In the genomic region with DNA sequence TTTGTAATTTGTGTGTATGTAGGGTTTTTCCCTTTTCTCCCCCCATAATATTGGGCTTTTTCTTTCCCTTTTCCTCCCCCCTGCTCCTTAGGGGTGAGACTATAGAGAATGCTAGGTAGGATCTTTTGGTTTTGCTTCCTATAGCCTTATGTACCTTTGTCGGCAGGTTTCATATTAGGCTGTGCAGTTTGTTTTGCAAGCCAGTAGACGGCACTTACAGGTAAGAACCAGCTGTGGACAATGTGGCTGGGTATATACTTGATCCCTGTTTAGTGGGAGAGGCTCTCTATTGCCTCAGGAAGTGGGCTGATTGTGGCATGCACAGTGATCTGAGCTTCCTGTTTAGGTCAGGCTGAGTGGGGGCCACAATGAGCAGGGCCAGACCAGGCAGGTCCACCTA, we compare ENCODE assay signal across 18 cellular contexts.
A peak's percentile ranks its signal among the peaks of the same experiment; 100 is the strongest.
DNase-seq lines count a peak whose midpoint lies in the region; ATAC-seq and TF ChIP-seq lines count a peak whose summit lies in the region.
"Had no signal": no experiment of that assay in that cellular context is flagged by ENCODE, and none has a peak within 500 bp of the region (broad histone marks: within the 10 kb centered on the region; RNA-seq: fewer than 3 reads in every experiment).

No MANE protein-coding gene starts in this region.

- 93% methylated on average over 2 of the region's 2 CpGs for WGBS in liver

- no peaks in the 10 kb centered on the region for H3K79me2 ChIP-seq in PC-3 (ENCODE audit: low read length)

- no peaks in the 10 kb centered on the region for H3K36me3 ChIP-seq in PC-3 (ENCODE audit: low read depth, low read length)
- no peaks in the 10 kb centered on the region for H3K36me3 ChIP-seq in liver (ENCODE audit: control insufficient read depth in 4 of 4, insufficient read depth in 3 of 4, low read depth in 1 of 4, low read length in 3 of 4)
- H3K36me3 ChIP-seq: HAP-1, MG63, Peyer's patch had no signal

- no peak overlapping the region for H3K9ac ChIP-seq in PC-3 (ENCODE audit: low read length)
- H3K9ac ChIP-seq in liver (ENCODE audit: low read depth in 1 of 2, low read length in 2 of 2) = no peak overlapping the region

- no peak overlapping the region for H3K4me2 ChIP-seq in PC-3 (ENCODE audit: low read length)

- no peaks in the 10 kb centered on the region for H3K9me2 ChIP-seq in PC-3 (replicated peaks; ENCODE audit: low read length)

- peak; percentile 55 for ATAC-seq in GM21529 (IDR thresholded peaks at IDR 0.05; ENCODE audit: unreplicated experiment)
- no peak for ATAC-seq in PC-3
- ATAC-seq in HG02642 (IDR thresholded peaks at IDR 0.05; ENCODE audit: poor library complexity, unreplicated experiment) = no peak

- peak; percentile 23 for TF ChIP-seq CTCF in GM12864 (IDR thresholded peaks at IDR 0.05; ENCODE audit: low read depth, low read length, missing control alignments)
- 0 out of 2 replicates have a peak, but pooled peaks have one; percentile 12 for TF ChIP-seq CTCF in PC-3 (conservative IDR thresholded peaks at IDR 0.05; ENCODE audit: low read depth, low read length)
- TF ChIP-seq CTCF in liver (IDR thresholded peaks at IDR 0.05; ENCODE audit: low read depth, low read length, missing input control) = no peak

- no peaks in the 10 kb centered on the region for H3F3A ChIP-seq in PC-3 (ENCODE audit: low read length, unreplicated experiment)

- H4K20me1 ChIP-seq in PC-3 (ENCODE audit: low read length) = no peaks in the 10 kb centered on the region

- H3K27me3 ChIP-seq in PC-3 (ENCODE audit: low read length) (0 out of 2 replicates have a peak, but pooled peaks cover 5% of the 10 kb centered on the region), liver (ENCODE audit: control insufficient read depth in 4 of 4, insufficient read depth in 4 of 4, low read length in 3 of 4) (no peaks in the 10 kb centered on the region)
- H3K27me3 ChIP-seq: MG63, Peyer's patch had no signal

- intact Hi-C loops in PC-3 (cut with micrococcal nuclease) = no loop called here

- DNase-seq in GM12864 (ENCODE audit: low read depth) = no peak
- no peak for DNase-seq in PC-3
- DNase-seq in AML-193 (lab: John Stamatoyannopoulos, UW) = no peak
- DNase-seq in activated CD4-positive, alpha-beta T cell treated with anti-CD3 and anti-CD28 coated beads for 1 hour = no peak
- DNase-seq: Caco-2, GF-D8, Karpas-422, MG63, NCI-H1105, NCI-H2081, Peyer's patch, SW 1271, T-helper 2 cell had no signal

- H3K4me1 ChIP-seq in PC-3 (ENCODE audit: insufficient read depth, low read length) (no peaks in the 10 kb centered on the region), liver (ENCODE audit: control insufficient read depth in 4 of 4, insufficient read depth in 4 of 4, low read length in 3 of 4) (no peaks in the 10 kb centered on the region)
- H3K4me1 ChIP-seq: Caco-2, HAP-1, Peyer's patch had no signal

- CTCF ChIA-PET in PC-3 (lab: Charles Lee) = no interaction called here

- POLR2A ChIA-PET in PC-3 (lab: Charles Lee; ENCODE audit: unreplicated experiment) = no interaction called here

- H3K4me3 ChIP-seq in GM12864 (ENCODE audit: low read depth, low read length) (no peak overlapping the region), PC-3 (ENCODE audit: low read length) (no peak overlapping the region), liver (ENCODE audit: low read depth in 1 of 3, low read length in 3 of 3) (peak overlapping the region in 2 of 3 donors; percentile 4 to 41)
- H3K4me3 ChIP-seq: HAP-1, MG63, Peyer's patch had no signal

- H2AFZ ChIP-seq in PC-3 (ENCODE audit: low read length) = no peak overlapping the region

- H3K27ac ChIP-seq in PC-3 (ENCODE audit: low read length) = no peak overlapping the region
- no peak overlapping the region for H3K27ac ChIP-seq in liver (ENCODE audit: low read depth in 1 of 2, low read length in 2 of 2)
- H3K27ac ChIP-seq: HL-60, Peyer's patch had no signal

- H3K9me3 ChIP-seq in PC-3 (ENCODE audit: low read length) (no peaks in the 10 kb centered on the region), liver (ENCODE audit: control insufficient read depth in 4 of 4, low read length in 3 of 4) (peaks cover 4 to 17% (median 11%) of the 10 kb centered on the region in 4 donors)
- H3K9me3 ChIP-seq: HAP-1, MG63 had no signal

- TF ChIP-seq RAD21 in liver (IDR thresholded peaks at IDR 0.05) = peak in 1 of 2 donors; percentile 27

- BruUV-seq in PC-3 (replicated peaks; lab: Mats Ljungman, UMichigan) = no TSS peak

TF ChIP-seq in liver, 16 proteins besides CTCF, POLR2A, EP300 and RAD21:
- TF ChIP-seq GABPA (IDR thresholded peaks at IDR 0.05 in 1 of 2, conservative IDR thresholded peaks at IDR 0.05 in 1 of 2) (no peak), TAF1 (conservative IDR thresholded peaks at IDR 0.05) (no peak), NR2F2 (IDR thresholded peaks at IDR 0.05) (no peak), FOXA2 (IDR thresholded peaks at IDR 0.05) (no peak), RXRA (IDR thresholded peaks at IDR 0.05) (no peak), JUND (IDR thresholded peaks at IDR 0.05) (no peak), HNF4A (conservative IDR thresholded peaks at IDR 0.05) (no peak), HNF4G (IDR thresholded peaks at IDR 0.05) (no peak), YY1 (IDR thresholded peaks at IDR 0.05) (no peak), FOXA1 (IDR thresholded peaks at IDR 0.05) (no peak), EGR1 (IDR thresholded peaks at IDR 0.05; ENCODE audit: low read depth in 2 of 2) (no peak), SP1 (IDR thresholded peaks at IDR 0.05) (no peak)
- TF ChIP-seq, protein P1, sequence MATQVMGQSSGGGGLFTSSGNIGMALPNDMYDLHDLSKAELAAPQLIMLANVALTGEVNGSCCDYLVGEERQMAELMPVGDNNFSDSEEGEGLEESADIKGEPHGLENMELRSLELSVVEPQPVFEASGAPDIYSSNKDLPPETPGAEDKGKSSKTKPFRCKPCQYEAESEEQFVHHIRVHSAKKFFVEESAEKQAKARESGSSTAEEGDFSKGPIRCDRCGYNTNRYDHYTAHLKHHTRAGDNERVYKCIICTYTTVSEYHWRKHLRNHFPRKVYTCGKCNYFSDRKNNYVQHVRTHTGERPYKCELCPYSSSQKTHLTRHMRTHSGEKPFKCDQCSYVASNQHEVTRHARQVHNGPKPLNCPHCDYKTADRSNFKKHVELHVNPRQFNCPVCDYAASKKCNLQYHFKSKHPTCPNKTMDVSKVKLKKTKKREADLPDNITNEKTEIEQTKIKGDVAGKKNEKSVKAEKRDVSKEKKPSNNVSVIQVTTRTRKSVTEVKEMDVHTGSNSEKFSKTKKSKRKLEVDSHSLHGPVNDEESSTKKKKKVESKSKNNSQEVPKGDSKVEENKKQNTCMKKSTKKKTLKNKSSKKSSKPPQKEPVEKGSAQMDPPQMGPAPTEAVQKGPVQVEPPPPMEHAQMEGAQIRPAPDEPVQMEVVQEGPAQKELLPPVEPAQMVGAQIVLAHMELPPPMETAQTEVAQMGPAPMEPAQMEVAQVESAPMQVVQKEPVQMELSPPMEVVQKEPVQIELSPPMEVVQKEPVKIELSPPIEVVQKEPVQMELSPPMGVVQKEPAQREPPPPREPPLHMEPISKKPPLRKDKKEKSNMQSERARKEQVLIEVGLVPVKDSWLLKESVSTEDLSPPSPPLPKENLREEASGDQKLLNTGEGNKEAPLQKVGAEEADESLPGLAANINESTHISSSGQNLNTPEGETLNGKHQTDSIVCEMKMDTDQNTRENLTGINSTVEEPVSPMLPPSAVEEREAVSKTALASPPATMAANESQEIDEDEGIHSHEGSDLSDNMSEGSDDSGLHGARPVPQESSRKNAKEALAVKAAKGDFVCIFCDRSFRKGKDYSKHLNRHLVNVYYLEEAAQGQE (IDR thresholded peaks at IDR 0.05) = no peak
- TF ChIP-seq, protein P2, sequence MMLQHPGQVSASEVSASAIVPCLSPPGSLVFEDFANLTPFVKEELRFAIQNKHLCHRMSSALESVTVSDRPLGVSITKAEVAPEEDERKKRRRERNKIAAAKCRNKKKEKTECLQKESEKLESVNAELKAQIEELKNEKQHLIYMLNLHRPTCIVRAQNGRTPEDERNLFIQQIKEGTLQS (IDR thresholded peaks at IDR 0.05) = no peak
- TF ChIP-seq, protein P3, sequence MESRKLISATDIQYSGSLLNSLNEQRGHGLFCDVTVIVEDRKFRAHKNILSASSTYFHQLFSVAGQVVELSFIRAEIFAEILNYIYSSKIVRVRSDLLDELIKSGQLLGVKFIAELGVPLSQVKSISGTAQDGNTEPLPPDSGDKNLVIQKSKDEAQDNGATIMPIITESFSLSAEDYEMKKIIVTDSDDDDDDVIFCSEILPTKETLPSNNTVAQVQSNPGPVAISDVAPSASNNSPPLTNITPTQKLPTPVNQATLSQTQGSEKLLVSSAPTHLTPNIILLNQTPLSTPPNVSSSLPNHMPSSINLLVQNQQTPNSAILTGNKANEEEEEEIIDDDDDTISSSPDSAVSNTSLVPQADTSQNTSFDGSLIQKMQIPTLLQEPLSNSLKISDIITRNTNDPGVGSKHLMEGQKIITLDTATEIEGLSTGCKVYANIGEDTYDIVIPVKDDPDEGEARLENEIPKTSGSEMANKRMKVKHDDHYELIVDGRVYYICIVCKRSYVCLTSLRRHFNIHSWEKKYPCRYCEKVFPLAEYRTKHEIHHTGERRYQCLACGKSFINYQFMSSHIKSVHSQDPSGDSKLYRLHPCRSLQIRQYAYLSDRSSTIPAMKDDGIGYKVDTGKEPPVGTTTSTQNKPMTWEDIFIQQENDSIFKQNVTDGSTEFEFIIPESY (IDR thresholded peaks at IDR 0.05) = no peak
- TF ChIP-seq, protein P4, sequence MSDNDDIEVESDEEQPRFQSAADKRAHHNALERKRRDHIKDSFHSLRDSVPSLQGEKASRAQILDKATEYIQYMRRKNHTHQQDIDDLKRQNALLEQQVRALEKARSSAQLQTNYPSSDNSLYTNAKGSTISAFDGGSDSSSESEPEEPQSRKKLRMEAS (IDR thresholded peaks at IDR 0.05) = no peak
TF ChIP-seq in liver: peak in this region for 0.

Comparison
In these comparisons a context has a peak if more than half of its experiments do, and no peak if none do; other contexts are left out.
1. H3K4me3 ChIP-seq: peak in liver (2 of 3); none in GM12864 (single experiment) and PC-3 (single experiment).